1 cellular context compared by ENCODE assay signal in genomic region chr3:44976002-44976815, GRCh38.
TF ChIP-seq lines count a peak whose summit lies in the region.

Gene EXOSC7, plus strand, starts transcription at chr3:44976244. Its CDS starts 34 bp downstream, at chr3:44976278.
Gene ZDHHC3, minus strand, starts transcription at chr3:44976174. Its CDS starts 16,738 bp downstream, at chr3:44959436.

TF ChIP-seq in K562, 482 proteins besides CTCF, POLR2A, EP300 and RAD21 (continued from another document and continues in another):
- no peak for TF ChIP-seq PTRF (tag; IDR thresholded peaks at IDR 0.05)
- TF ChIP-seq NRF1 (conservative IDR thresholded peaks at IDR 0.05 in 1 of 2, IDR thresholded peaks at IDR 0.05 in 1 of 2): peak; percentile 20 to 53; a peak in 3 of 4 replicates
- no peak for TF ChIP-seq ZNF79 (CRISPR knock-in tag; IDR thresholded peaks at IDR 0.05; ENCODE audit: low read depth)
- TF ChIP-seq MEF2A (IDR thresholded peaks at IDR 0.05; ENCODE audit: control insufficient read depth, low read depth, low read length): no peak
- no peak for TF ChIP-seq ESRRB (CRISPR knock-in tag; IDR thresholded peaks at IDR 0.05; ENCODE audit: borderline replicate concordance)
- TF ChIP-seq KAT7 (CRISPR knock-in tag; IDR thresholded peaks at IDR 0.05; ENCODE audit: borderline replicate concordance): peak; percentile 59; the same call in 1 of the 2 replicates
- 0 out of 2 replicates have a peak, but pooled peaks have one; percentile 8 for TF ChIP-seq CHD2 (IDR thresholded peaks at IDR 0.05; ENCODE audit: low read depth, low read length)
- TF ChIP-seq ARHGAP35 (IDR thresholded peaks at IDR 0.05; ENCODE audit: partially characterized antibody): no peak
- TF ChIP-seq FOXM1 (IDR thresholded peaks at IDR 0.05; ENCODE audit: low read depth): no peak
- no peak for TF ChIP-seq FOXM1 (CRISPR knock-in tag; IDR thresholded peaks at IDR 0.05; ENCODE audit: low read depth)
- TF ChIP-seq MIER1 (IDR thresholded peaks at IDR 0.05; ENCODE audit: low read depth): no peak
- TF ChIP-seq ZBTB9 (CRISPR knock-in tag; IDR thresholded peaks at IDR 0.05): no peak
- TF ChIP-seq U2AF1 (optimal IDR thresholded peaks at IDR 0.05; ENCODE audit: low read depth, low read length): peak; percentile 22
- no peak for TF ChIP-seq ZNF518B (CRISPR knock-in tag; IDR thresholded peaks at IDR 0.05)
- TF ChIP-seq PBX2 (CRISPR knock-in tag; IDR thresholded peaks at IDR 0.05; ENCODE audit: low read depth): no peak
- no peak for TF ChIP-seq PBX2 (tag; conservative IDR thresholded peaks at IDR 0.05; ENCODE audit: low read depth)
- TF ChIP-seq RNF2 (IDR thresholded peaks at IDR 0.05): no peak
- TF ChIP-seq ETV5 (CRISPR knock-in tag; IDR thresholded peaks at IDR 0.05; ENCODE audit: low read depth): no peak
- peak; percentile 91 for TF ChIP-seq NKRF (IDR thresholded peaks at IDR 0.05; ENCODE audit: borderline replicate concordance)
- TF ChIP-seq MTA2 (IDR thresholded peaks at IDR 0.05; ENCODE audit: low read depth): no peak
- no peak for TF ChIP-seq ZBTB11 (CRISPR knock-in tag; IDR thresholded peaks at IDR 0.05)
- no peak for TF ChIP-seq ZNF175 (CRISPR knock-in tag; IDR thresholded peaks at IDR 0.05; ENCODE audit: low read depth)
- no peak for TF ChIP-seq DDX20 (tag; IDR thresholded peaks at IDR 0.05; ENCODE audit: low read depth)
- no peak for TF ChIP-seq SAFB (IDR thresholded peaks at IDR 0.05; ENCODE audit: borderline replicate concordance, low read depth, low read length)
- TF ChIP-seq E2F8 (IDR thresholded peaks at IDR 0.05; ENCODE audit: low read depth, partially characterized antibody): no peak
- no peak for TF ChIP-seq ZNF586 (CRISPR knock-in tag; conservative IDR thresholded peaks at IDR 0.05)
- 0 out of 2 replicates have a peak, but pooled peaks have one; percentile 10 for TF ChIP-seq HDAC8 (tag; IDR thresholded peaks at IDR 0.05)
- no peak for TF ChIP-seq SIRT6 (IDR thresholded peaks at IDR 0.05; ENCODE audit: low read depth, low read length)
- no peak for TF ChIP-seq ADNP (tag; IDR thresholded peaks at IDR 0.05)
- TF ChIP-seq HMGXB4 (CRISPR knock-in tag; IDR thresholded peaks at IDR 0.05): no peak; the same call in none of the 2 replicates
- no peak for TF ChIP-seq ZNF311 (CRISPR knock-in tag; IDR thresholded peaks at IDR 0.05)
- no peak for TF ChIP-seq GATA2 (CRISPR knock-in tag; IDR thresholded peaks at IDR 0.05)
- TF ChIP-seq SMAD4 (CRISPR knock-in tag; conservative IDR thresholded peaks at IDR 0.05): 0 out of 2 replicates have a peak, but pooled peaks have one; percentile 34
- peak in 1 of 2 experiments; percentile 92; a peak in 2 of 4 replicates for TF ChIP-seq HDAC1 (IDR thresholded peaks at IDR 0.05)
- TF ChIP-seq STAT6 (CRISPR knock-in tag; IDR thresholded peaks at IDR 0.05): no peak
- no peak for TF ChIP-seq EHMT2 (IDR thresholded peaks at IDR 0.05)
- peak; percentile 48 for TF ChIP-seq NEUROD1 (IDR thresholded peaks at IDR 0.05; ENCODE audit: borderline replicate concordance, low read depth, low read length, partially characterized antibody)
- TF ChIP-seq ATF1 (CRISPR knock-in tag; IDR thresholded peaks at IDR 0.05): peak; percentile 88
- peak; percentile 97 for TF ChIP-seq ATF1 (tag; IDR thresholded peaks at IDR 0.05)
